ENCODE assay signal across 8 cellular contexts in the genomic region with DNA sequence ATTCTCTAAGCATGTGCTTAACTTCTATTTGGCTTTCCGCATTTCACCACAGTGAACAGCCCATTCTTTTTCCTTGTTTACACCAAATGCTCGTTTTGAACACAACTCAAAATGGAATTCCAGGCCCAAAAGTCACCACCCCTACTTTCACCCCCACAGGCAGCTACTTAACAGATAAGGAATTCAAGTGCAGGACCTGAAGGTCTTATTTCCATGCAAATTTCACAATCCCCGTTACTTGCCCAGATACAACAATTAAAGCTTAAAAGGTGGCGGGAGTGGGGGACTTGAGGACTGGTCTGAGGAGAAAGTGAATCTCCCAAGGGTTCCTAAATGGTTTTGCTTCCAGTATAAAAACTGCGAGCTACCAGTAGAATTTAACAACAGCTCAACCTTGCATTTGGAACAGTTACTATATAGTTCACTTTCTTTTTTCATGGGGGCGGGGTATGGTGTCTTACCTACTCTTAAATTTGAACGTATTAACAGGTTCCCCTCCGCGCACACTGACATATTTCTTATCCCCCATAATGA. TPM values are rescaled to one million over a fixed set of nuclear protein-coding genes. Genes with fewer than 3 reads are reported as not detected.
A peak's percentile ranks its signal among the peaks of the same experiment; 100 is the strongest.
DNase-seq lines count a peak whose midpoint lies in the region; ATAC-seq and TF ChIP-seq lines count a peak whose summit lies in the region.

No MANE protein-coding gene starts in this region.

- no peaks in the 10 kb centered on the region for H3K9me3 ChIP-seq in CD4-positive, alpha-beta T cell (ENCODE audit: control insufficient read depth, low read length)
- H3K9me3 ChIP-seq in OCI-LY1 (ENCODE audit: low read length) = peaks cover 7% of the 10 kb centered on the region; the same call in 1 of the 2 replicates
- peaks cover 4% of the 10 kb centered on the region for H3K9me3 ChIP-seq in neural progenitor cell (ENCODE audit: low read depth)

- H3K79me2 ChIP-seq in OCI-LY1 (ENCODE audit: insufficient read depth, low read length) (no peaks in the 10 kb centered on the region), neural progenitor cell (ENCODE audit: low read depth) (peaks cover 73% of the 10 kb centered on the region)

- H3K36me3 ChIP-seq in OCI-LY1 (ENCODE audit: insufficient read depth, low read length) = no peaks in the 10 kb centered on the region; the same call in 1 of the 2 replicates
- no peaks in the 10 kb centered on the region for H3K36me3 ChIP-seq in neural progenitor cell

- peaks cover 43% of the 10 kb centered on the region for H3K4me1 Mint-ChIP-seq in CD4-positive, alpha-beta T cell (ENCODE audit: low read depth)
- H3K4me1 Mint-ChIP-seq in neural progenitor cell = peaks cover 51% of the 10 kb centered on the region

- H3F3A ChIP-seq in OCI-LY1 (ENCODE audit: insufficient read depth, low read length) = no peaks in the 10 kb centered on the region
- H3F3A ChIP-seq in neural progenitor cell (ENCODE audit: low read depth) = peaks cover 67% of the 10 kb centered on the region

- DNase-seq in CD4-positive, alpha-beta T cell = no peak
- no peak for DNase-seq in epithelial cell of proximal tubule (ENCODE audit: low read depth)
- DNase-seq in neural progenitor cell (ENCODE audit: low spot score) = peak; percentile 54
- DNase-seq in CD1c-positive myeloid dendritic cell (ENCODE audit: extremely low spot score) = no peak
- DNase-seq in NCI-H146 treated with DMSO at 0.1 percent for 48 hours (lab: John Stamatoyannopoulos, UW; ENCODE audit: unreplicated experiment) = no peak
- DNase-seq in putamen (ENCODE audit: low spot score) = no peak

- no peaks in the 10 kb centered on the region for H4K20me1 ChIP-seq in OCI-LY1 (ENCODE audit: insufficient read depth, low read length)
- H4K20me1 ChIP-seq in neural progenitor cell (ENCODE audit: low read depth) = no peaks in the 10 kb centered on the region

- H3K27ac Mint-ChIP-seq in CD4-positive, alpha-beta T cell = peak overlapping the region; percentile 89
- H3K27ac Mint-ChIP-seq in neural progenitor cell = peak overlapping the region; percentile 53

- H3K9me3 Mint-ChIP-seq in CD4-positive, alpha-beta T cell = no peaks in the 10 kb centered on the region
- H3K9me3 Mint-ChIP-seq in neural progenitor cell = peaks cover 7% of the 10 kb centered on the region

- H3K27ac ChIP-seq in CD4-positive, alpha-beta T cell (ENCODE audit: low read depth, low read length) = peak overlapping the region; percentile 72
- no peak overlapping the region for H3K27ac ChIP-seq in OCI-LY1 (ENCODE audit: low read depth, low read length, poor library complexity, severe bottlenecking)
- peak overlapping the region; percentile 94 for H3K27ac ChIP-seq in neural progenitor cell

- no peak for TF ChIP-seq CTCF in CD4-positive, alpha-beta T cell (IDR thresholded peaks at IDR 0.05)
- TF ChIP-seq CTCF in OCI-LY1 (IDR thresholded peaks at IDR 0.05; ENCODE audit: low read length) (no peak), epithelial cell of proximal tubule (conservative IDR thresholded peaks at IDR 0.05; ENCODE audit: low read depth, low read length) (no peak), neural progenitor cell (IDR thresholded peaks at IDR 0.05) (no peak)

- POLR2A ChIA-PET in CD4-positive, alpha-beta T cell (lab: Charles Lee) = interaction anchor here (0.5 to 1.5 kb wide), 7 partner anchors 9 to 1155 kb away, joined by 3 to 9 read pairs (median 3); partner anchors contain the start of genes FGD6, LTA4H, METAP2 and VEZT

- H3K9ac ChIP-seq in OCI-LY1 (ENCODE audit: low read length) (no peak overlapping the region), neural progenitor cell (peak overlapping the region; percentile 64)

- H3K9me2 ChIP-seq in OCI-LY1 (ENCODE audit: low read depth, low read length) = no peaks in the 10 kb centered on the region

- no peaks in the 10 kb centered on the region for H3K27me3 ChIP-seq in CD4-positive, alpha-beta T cell (ENCODE audit: control insufficient read depth, insufficient read depth, low read length)
- H3K27me3 ChIP-seq in OCI-LY1 (ENCODE audit: insufficient read depth, low read length) (peaks cover 14% of the 10 kb centered on the region; the same call in 1 of the 2 replicates), neural progenitor cell (no peaks in the 10 kb centered on the region)

- H2AFZ ChIP-seq in OCI-LY1 (ENCODE audit: low read length) (no peak overlapping the region), neural progenitor cell (replicated peaks) (peak overlapping the region; percentile 97)

- peak; percentile 31 for ATAC-seq in CD4-positive, alpha-beta T cell (ENCODE audit: poor library complexity)
- no peak for ATAC-seq in GM19452 (IDR thresholded peaks at IDR 0.05; ENCODE audit: unreplicated experiment)

- H3K4me1 ChIP-seq in OCI-LY1 (ENCODE audit: insufficient read depth, low read length, severe bottlenecking) = no peaks in the 10 kb centered on the region
- H3K4me1 ChIP-seq in neural progenitor cell = peaks cover 53% of the 10 kb centered on the region

- intact Hi-C loops in CD4-positive, alpha-beta T cell (cut with DNase I, micrococcal nuclease) = loop anchor here in 1 of 2 experiments (5.0 to 10.0 kb wide), 2 partner anchors 330 to 1403 kb away; partner anchors contain the start of genes FGD6, PLXNC1 and VEZT

- H3K4me3 Mint-ChIP-seq in CD4-positive, alpha-beta T cell = peak overlapping the region; percentile 96
- peak overlapping the region; percentile 89 for H3K4me3 Mint-ChIP-seq in neural progenitor cell

- peaks cover 16% of the 10 kb centered on the region for H3K27me3 Mint-ChIP-seq in CD4-positive, alpha-beta T cell
- peaks cover 5% of the 10 kb centered on the region for H3K27me3 Mint-ChIP-seq in neural progenitor cell (ENCODE audit: insufficient read depth, low read depth)

- H3K4me2 ChIP-seq in OCI-LY1 (ENCODE audit: low read length) (peak overlapping the region; percentile 23; the same call in 1 of the 2 replicates), neural progenitor cell (peak overlapping the region; percentile 93)

- H3K36me3 Mint-ChIP-seq in CD4-positive, alpha-beta T cell (ENCODE audit: low read depth) = peaks cover 9% of the 10 kb centered on the region
- H3K36me3 Mint-ChIP-seq in neural progenitor cell = peaks cover 8% of the 10 kb centered on the region

- H3K4me3 ChIP-seq in OCI-LY1 (ENCODE audit: low read depth, low read length, poor library complexity, severe bottlenecking) (peak overlapping the region; percentile 27), epithelial cell of proximal tubule (ENCODE audit: low read depth, low read length) (peak overlapping the region; percentile 65), neural progenitor cell (peak overlapping the region; percentile 96)

- CTCF ChIA-PET in CD4-positive, alpha-beta T cell (lab: Charles Lee) = interaction anchor here (1.0 kb wide), 1 partner anchor 13 kb away, joined by 3 read pairs; no protein-coding TSS in a partner anchor

RNA-seq across cellular contexts. Expression of gene USP44, which starts 3.7 kb away (rescaled TPM):
- total RNA-seq in CD4-positive, alpha-beta T cell = 1 to 10 TPM; 1.3 to 1.5 TPM
- total RNA-seq in epithelial cell of proximal tubule = 2.1 and 7.9 TPM in 2 replicates
- 67.1 and 79.4 TPM in 2 replicates for total RNA-seq in neural progenitor cell (ENCODE audit: low replicate concordance)

Comparison
In these comparisons a context has a peak if more than half of its experiments do, and no peak if none do; other contexts are left out.
1. H3K4me3 ChIP-seq: peak in every context shown above with its lines; median percentile 96 in neural progenitor cell; 65 in epithelial cell of proximal tubule; 27 in OCI-LY1.